Comparison of ENCODE assay signal across 14 cellular contexts in the genomic region with DNA sequence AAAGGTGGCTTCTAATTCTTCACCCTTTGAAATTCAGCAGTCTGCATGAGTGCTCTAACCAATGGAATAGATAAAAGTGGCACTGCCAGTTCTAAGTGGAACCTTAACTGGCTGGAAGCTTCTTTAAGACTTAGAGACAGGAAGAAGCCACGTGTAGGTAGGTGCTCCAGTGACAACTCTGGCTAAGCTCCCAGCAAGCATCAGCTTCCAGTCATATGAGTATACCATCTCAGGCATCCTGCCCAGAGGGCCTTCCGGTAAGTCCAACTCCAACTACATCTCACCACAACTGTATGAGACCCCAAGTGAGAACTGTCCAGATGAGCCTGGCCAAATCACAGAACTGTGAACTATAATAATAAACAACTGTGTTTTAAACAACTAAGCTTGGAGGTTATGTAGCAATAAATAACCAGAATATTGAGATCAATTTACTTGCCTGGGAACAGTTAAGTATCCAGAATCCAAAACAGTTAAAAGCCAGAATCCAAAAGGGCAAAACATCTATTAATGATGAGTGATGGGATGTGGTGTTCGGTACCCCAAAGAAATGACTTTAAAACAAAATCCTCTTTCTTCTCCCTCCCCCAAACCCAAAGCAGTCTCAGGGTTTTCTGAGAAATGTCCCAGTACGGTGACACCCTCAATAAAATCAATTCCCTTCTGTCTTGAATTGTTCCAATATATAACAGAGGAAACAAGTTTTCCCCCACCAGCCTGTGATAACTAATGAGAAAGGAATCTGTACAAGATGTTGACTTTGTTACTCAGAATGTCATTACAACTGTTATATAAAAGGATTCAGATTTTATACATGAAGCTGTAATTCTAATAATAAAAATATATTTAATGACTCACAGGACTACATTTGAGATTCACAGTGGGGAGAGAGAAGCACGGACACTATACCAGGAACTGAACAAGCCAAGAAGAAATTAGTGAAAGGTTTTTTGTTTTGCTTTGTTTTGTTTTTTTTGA. TPM values are rescaled to one million over a fixed set of nuclear protein-coding genes. Genes with fewer than 3 reads are reported as not detected.
DNase-seq lines count a peak whose midpoint lies in the region; ATAC-seq, FAIRE-seq and TF ChIP-seq lines count a peak whose summit lies in the region.
"Had no signal": no experiment of that assay in that cellular context is flagged by ENCODE, and none has a peak within 500 bp of the region (broad histone marks: within the 10 kb centered on the region; RNA-seq: fewer than 3 reads in every experiment).

No MANE protein-coding gene starts in this region.

- peaks cover 20% of the 10 kb centered on the region for H3K4me1 Mint-ChIP-seq in endothelial cell (ENCODE audit: unreplicated experiment)

- H3K4me3 Mint-ChIP-seq in endothelial cell (ENCODE audit: unreplicated experiment): no peak overlapping the region
- H3K4me3 Mint-ChIP-seq: activated naive CD8-positive, alpha-beta T cell treated with anti-CD3 and anti-CD28 coated beads, Interleukin-2, amount 10 ng/mL, durations not matched to agents 7 days and 5 days; type B pancreatic cell had no signal

- DNase-seq in HT1080 (ENCODE audit: low read depth): peak; percentile 90
- peak; percentile 87 for DNase-seq in astrocyte of the hippocampus (ENCODE audit: low read depth, low spot score)
- DNase-seq in glomerular endothelial cell (ENCODE audit: extremely low read depth, low read depth, low spot score): peak; percentile 44
- peak; percentile 43 for DNase-seq in urothelium cell line (ENCODE audit: low spot score)
- DNase-seq in activated effector memory CD4-positive, alpha-beta T cell treated with anti-CD3 and anti-CD28 coated beads, Interleukin-2, amount 50 U/mL, for 16 hours: no peak
- DNase-seq in endothelial cell (ENCODE audit: low spot score): no peak
- DNase-seq: activated CD4-positive, alpha-beta T cell treated with anti-CD3 and anti-CD28 coated beads for 1 hour; activated naive CD8-positive, alpha-beta T cell treated with anti-CD3 and anti-CD28 coated beads, Interleukin-2, amount 10 ng/mL, durations not matched to agents 7 days and 5 days; naive thymus-derived CD8-positive, alpha-beta T cell; NCI-H1105 treated with DMSO at 0.1 percent for 48 hours; stimulated activated CD4-positive, alpha-beta T cell treated with anti-CD3 and anti-CD28 coated beads, Interleukin-2, amount 100 ng/mL, for 48 hours had no signal

- no peaks in the 10 kb centered on the region for H3K9me3 Mint-ChIP-seq in endothelial cell (ENCODE audit: unreplicated experiment)
- H3K9me3 Mint-ChIP-seq: naive thymus-derived CD8-positive, alpha-beta T cell; type B pancreatic cell had no signal

- FAIRE-seq in urothelium cell line (lab: Jason Lieb, UNC): no peak

- no peak for TF ChIP-seq CTCF in endothelial cell (IDR thresholded peaks at IDR 0.05; ENCODE audit: unreplicated experiment)

- no peaks in the 10 kb centered on the region for H3K36me3 Mint-ChIP-seq in endothelial cell (ENCODE audit: low read depth, unreplicated experiment)

- H3K27me3 Mint-ChIP-seq in endothelial cell (ENCODE audit: unreplicated experiment): peaks cover 6% of the 10 kb centered on the region
- H3K27me3 Mint-ChIP-seq: activated naive CD8-positive, alpha-beta T cell treated with anti-CD3 and anti-CD28 coated beads, Interleukin-2, amount 10 ng/mL, durations not matched to agents 7 days and 5 days; naive thymus-derived CD8-positive, alpha-beta T cell had no signal

- no peak overlapping the region for H3K27ac Mint-ChIP-seq in endothelial cell (ENCODE audit: unreplicated experiment)
- H3K27ac Mint-ChIP-seq: activated naive CD8-positive, alpha-beta T cell treated with anti-CD3 and anti-CD28 coated beads, Interleukin-2, amount 10 ng/mL, durations not matched to agents 7 days and 5 days; type B pancreatic cell had no signal

- ATAC-seq in GM18519 (IDR thresholded peaks at IDR 0.05; ENCODE audit: low FRiP score, unreplicated experiment) (no peak), GM18502 (IDR thresholded peaks at IDR 0.05; ENCODE audit: poor library complexity, unreplicated experiment) (no peak)
- ATAC-seq: naive thymus-derived CD8-positive, alpha-beta T cell had no signal

RNA-seq across cellular contexts. Expression of gene TSPAN5, which starts 4.2 kb away (rescaled TPM):
- total RNA-seq in HT1080 (2014; rRNA removed; shearing (Covaris generic)): 27.7 and 32.9 TPM in 2 replicates
- polyA plus RNA-seq in HT1080 (2015; cell fraction: cytosol; rRNA removed): 52.6 and 62.6 TPM in 2 replicates
- polyA plus RNA-seq in HT1080 (2015; cell fraction: nucleus; rRNA removed): 48.6 and 52.4 TPM in 2 replicates
- 35.6 and 38.1 TPM in 2 replicates for total RNA-seq in glomerular endothelial cell
- total RNA-seq in endothelial cell (ENCODE audit: unreplicated experiment): 21.8 TPM

Comparison
In these comparisons a context has a peak if more than half of its experiments do, and no peak if none do; other contexts are left out.
1. DNase-seq: peak in HT1080 (single experiment), astrocyte of the hippocampus (single experiment), glomerular endothelial cell (single experiment) and urothelium cell line (single experiment); none in activated effector memory CD4-positive, alpha-beta T cell treated with anti-CD3 and anti-CD28 coated beads, Interleukin-2, amount 50 U/mL, for 16 hours (single experiment) and endothelial cell (single experiment).